Comparison of ENCODE assay signal across 17 cellular contexts in the genomic region with DNA sequence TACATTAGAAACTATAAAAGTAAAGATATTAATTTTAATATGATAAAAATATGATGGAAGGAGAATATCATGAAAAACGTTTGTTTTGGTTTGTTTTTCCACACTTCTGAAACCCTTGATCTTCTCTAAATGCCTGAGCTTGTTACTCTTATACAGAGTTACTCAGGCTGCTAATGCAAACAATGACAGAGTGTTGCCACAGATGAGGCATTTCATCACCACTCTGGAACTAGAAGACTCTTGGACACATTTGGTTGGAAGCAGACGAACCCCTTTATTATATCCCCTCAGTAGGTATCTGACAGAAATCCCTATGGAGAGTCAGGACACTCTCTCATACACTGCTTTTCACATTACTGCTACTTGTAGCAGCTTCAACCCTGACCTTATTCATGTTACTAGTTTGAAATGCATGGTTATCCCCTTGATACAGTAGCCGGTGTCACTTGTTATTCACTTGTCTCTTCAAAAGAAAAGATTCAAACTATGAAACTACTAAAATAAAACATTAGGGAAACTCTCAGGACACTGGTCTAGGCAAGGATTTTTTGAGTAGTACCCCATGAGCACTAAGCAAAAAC.
DNase-seq lines count a peak whose midpoint lies in the region; ATAC-seq, FAIRE-seq and TF ChIP-seq lines count a peak whose summit lies in the region.
"Had no signal": no experiment of that assay in that cellular context is flagged by ENCODE, and none has a peak within 500 bp of the region (broad histone marks: within the 10 kb centered on the region; RNA-seq: fewer than 3 reads in every experiment).

No MANE protein-coding gene starts in this region.

- TF ChIP-seq CTCF in nephron progenitor cell (IDR thresholded peaks at IDR 0.05): no peak

- H3K4me3 ChIP-seq in HAP-1: no peak overlapping the region
- H3K4me3 ChIP-seq: coronary artery, lung had no signal

- H3K4me3 Mint-ChIP-seq in nephron progenitor cell: no peak overlapping the region

- peak overlapping the region; percentile 66 for H3K27ac ChIP-seq in epithelial cell of prostate
- H3K27ac ChIP-seq: coronary artery, parathyroid adenoma had no signal

- H3K27me3 ChIP-seq in HAP-1 (ENCODE audit: low read depth): no peaks in the 10 kb centered on the region

- peaks cover 16% of the 10 kb centered on the region for H3K4me1 Mint-ChIP-seq in nephron progenitor cell

- no peaks in the 10 kb centered on the region for H3K27me3 Mint-ChIP-seq in nephron progenitor cell (ENCODE audit: low read depth, poor library complexity)

- H3K9me3 Mint-ChIP-seq in nephron progenitor cell: peaks cover 3% of the 10 kb centered on the region

- in situ Hi-C loops in HAP-1 (cut with MboI; ENCODE audit: low sequenced_read_pairs): no loop called here

- no peak for ATAC-seq in HG02981 (IDR thresholded peaks at IDR 0.05; ENCODE audit: unreplicated experiment)

- H3K27ac Mint-ChIP-seq in nephron progenitor cell: peak overlapping the region; percentile 49

- no peaks in the 10 kb centered on the region for H3K36me3 ChIP-seq in HAP-1 (replicated peaks)

- peak; percentile 18 for DNase-seq in AG20443 (ENCODE audit: low spot score)
- peak; percentile 66 for DNase-seq in M059J (ENCODE audit: low read depth)
- no peak for DNase-seq in epithelial cell of prostate (ENCODE audit: low read depth, low spot score)
- no peak for DNase-seq in nephron progenitor cell
- DNase-seq in frontal cortex (ENCODE audit: low spot score in 2 of 2): no peak
- DNase-seq in HAP-1 (ENCODE audit: low spot score in 2 of 2): no peak
- DNase-seq in HTR-8/SVneo (ENCODE audit: insufficient read length, low spot score): no peak
- DNase-seq: activated naive CD4-positive, alpha-beta T cell treated with anti-CD3 and anti-CD28 coated beads, Interleukin-2, amount 50 U/mL, for 16 hours; head of caudate nucleus; NCI-H2029; stimulated activated CD4-positive, alpha-beta T cell treated with anti-CD3 and anti-CD28 coated beads, Interleukin-4, amount 100 ng/mL, for 24 hours; stimulated activated naive CD4-positive, alpha-beta T cell treated with Interleukin-2 at 50 U/mL for 16 hours; T1000 had no signal

- FAIRE-seq in frontal cortex (lab: Jason Lieb, UNC) (no peak), HTR-8/SVneo (lab: Jason Lieb, UNC) (no peak)

- peaks cover 43% of the 10 kb centered on the region for H3K36me3 Mint-ChIP-seq in nephron progenitor cell (ENCODE audit: low read depth)

- H3K4me1 ChIP-seq in HAP-1: peaks cover 12% of the 10 kb centered on the region
- H3K4me1 ChIP-seq: parathyroid adenoma had no signal

- H3K9me3 ChIP-seq in HAP-1: no peaks in the 10 kb centered on the region

Comparison
In these comparisons a context has a peak if more than half of its experiments do, and no peak if none do; other contexts are left out.
1. DNase-seq: peak in AG20443 (single experiment) and M059J (single experiment); none in epithelial cell of prostate (single experiment), nephron progenitor cell (single experiment), frontal cortex (0 of 2), HAP-1 (0 of 2) and HTR-8/SVneo (single experiment).